ENCODE assay signal across 20 cellular contexts in genomic region chr17:82435103-82435502, GRCh38. TPM values are rescaled to one million over a fixed set of nuclear protein-coding genes. Genes with fewer than 3 reads are reported as not detected.
DNase-seq lines count a peak whose midpoint lies in the region; ATAC-seq and TF ChIP-seq lines count a peak whose summit lies in the region.
"Had no signal": no experiment of that assay in that cellular context is flagged by ENCODE, and none has a peak within 500 bp of the region (broad histone marks: within the 10 kb centered on the region; RNA-seq: fewer than 3 reads in every experiment).

No MANE protein-coding gene starts in this region.

- H3K4me1 ChIP-seq in osteoblast (ENCODE audit: insufficient read depth, low read length): no peaks in the 10 kb centered on the region
- H3K4me1 ChIP-seq: lower lobe of right lung, psoas muscle had no signal

- H3K27ac Mint-ChIP-seq in activated CD4-positive, alpha-beta T cell treated with anti-CD3 and anti-CD28 coated beads, Interleukin-2, amount 10 ng/mL, durations not matched to agents 7 days and 5 days: peak overlapping the region; percentile 31
- H3K27ac Mint-ChIP-seq in IgD-negative memory B cell: peak overlapping the region in 2 of 3 donors; percentile 76 to 89
- H3K27ac Mint-ChIP-seq: activated naive CD4-positive, alpha-beta T cell treated with anti-CD3 and anti-CD28 coated beads for 36 hours; CD14-positive monocyte had no signal

- TF ChIP-seq CTCF in choroid plexus epithelial cell (conservative IDR thresholded peaks at IDR 0.05; ENCODE audit: low read depth, low read length) (no peak), osteoblast (IDR thresholded peaks at IDR 0.05; ENCODE audit: extremely low read depth, low read depth, low read length) (no peak), dorsolateral prefrontal cortex (IDR thresholded peaks at IDR 0.05 in 54 of 56, conservative IDR thresholded peaks at IDR 0.05 in 2 of 56; ENCODE audit: low read depth in 1 of 56, partially characterized antibody in 56 of 56) (no peak)

- peaks cover 20% of the 10 kb centered on the region for H3K4me1 Mint-ChIP-seq in activated CD4-positive, alpha-beta T cell treated with anti-CD3 and anti-CD28 coated beads, Interleukin-2, amount 10 ng/mL, durations not matched to agents 7 days and 5 days
- peaks cover 11 to 12% (median 11%) of the 10 kb centered on the region in 3 donors for H3K4me1 Mint-ChIP-seq in IgD-negative memory B cell

- H3K9me3 ChIP-seq in osteoblast (ENCODE audit: low read depth, low read length): no peaks in the 10 kb centered on the region
- H3K9me3 ChIP-seq: esophagus squamous epithelium, lower lobe of right lung, psoas muscle, thyroid gland had no signal

- intact Hi-C loops in dorsolateral prefrontal cortex (cut with DNase I): no loop called here

- DNase-seq in activated CD4-positive, alpha-beta T cell treated with anti-CD3 and anti-CD28 coated beads, Interleukin-2, amount 10 ng/mL, durations not matched to agents 7 days and 5 days: no peak
- no peak for DNase-seq in activated CD4-positive, alpha-beta T cell treated with anti-CD3 and anti-CD28 coated beads, Interleukin-2, amount 50 U/mL, for 48 hours
- DNase-seq in choroid plexus epithelial cell (ENCODE audit: low read depth) (peak; percentile 30), osteoblast (ENCODE audit: insufficient read length, low spot score, missing footprints) (peak; percentile 94), NOMO-1 treated with DMSO at 0.1 percent for 48 hours (lab: John Stamatoyannopoulos, UW; ENCODE audit: unreplicated experiment) (no peak), dorsolateral prefrontal cortex (no peak)
- DNase-seq: activated CD4-positive, alpha-beta T cell treated with anti-CD3 and anti-CD28 coated beads for 1 hour; activated naive CD4-positive, alpha-beta T cell treated with anti-CD3 and anti-CD28 coated beads for 36 hours; esophagus squamous epithelium; lower lobe of right lung; NCI-H2029; psoas muscle; stimulated activated CD4-positive, alpha-beta T cell treated with anti-CD3 and anti-CD28 coated beads, Interleukin-12 subunit alpha, Interleukin-12 subunit beta, amount 100 ng/mL, for 4 hours; thyroid gland had no signal

- H4K20me1 ChIP-seq in osteoblast (ENCODE audit: insufficient read depth, low read length): peaks cover 3% of the 10 kb centered on the region

- H3K4me2 ChIP-seq in osteoblast (ENCODE audit: insufficient read depth, low read length): no peak overlapping the region

- H3K4me3 Mint-ChIP-seq in activated CD4-positive, alpha-beta T cell treated with anti-CD3 and anti-CD28 coated beads, Interleukin-2, amount 10 ng/mL, durations not matched to agents 7 days and 5 days: no peak overlapping the region
- peak overlapping the region in 3 of 4 donors; percentile 50 to 66 (median 63) for H3K4me3 Mint-ChIP-seq in IgD-negative memory B cell
- H3K4me3 Mint-ChIP-seq: activated naive CD4-positive, alpha-beta T cell treated with anti-CD3 and anti-CD28 coated beads for 36 hours; CD14-positive monocyte had no signal

- POLR2A ChIA-PET in activated CD4-positive, alpha-beta T cell treated with anti-CD3 and anti-CD28 coated beads, Interleukin-2, amount 10 ng/mL, durations not matched to agents 7 days and 5 days (lab: Charles Lee): no interaction called here

- H3K36me3 ChIP-seq in osteoblast (ENCODE audit: insufficient read depth, low read length): no peaks in the 10 kb centered on the region
- H3K36me3 ChIP-seq: thyroid gland had no signal

- no peaks in the 10 kb centered on the region for H3K79me2 ChIP-seq in osteoblast (ENCODE audit: insufficient read depth, low read length)

- H3K9me3 Mint-ChIP-seq in activated CD4-positive, alpha-beta T cell treated with anti-CD3 and anti-CD28 coated beads, Interleukin-2, amount 10 ng/mL, durations not matched to agents 7 days and 5 days: no peaks in the 10 kb centered on the region
- H3K9me3 Mint-ChIP-seq in IgD-negative memory B cell: no peaks in the 10 kb centered on the region
- H3K9me3 Mint-ChIP-seq: activated naive CD4-positive, alpha-beta T cell treated with anti-CD3 and anti-CD28 coated beads for 36 hours; CD14-positive monocyte; naive thymus-derived CD8-positive, alpha-beta T cell had no signal

- CTCF ChIA-PET in activated CD4-positive, alpha-beta T cell treated with anti-CD3 and anti-CD28 coated beads, Interleukin-2, amount 10 ng/mL, durations not matched to agents 7 days and 5 days (lab: Charles Lee): interaction anchor here (1.7 to 2.1 kb wide), 2 partner anchors 12 to 14 kb away, joined by 4 to 6 read pairs; no protein-coding TSS in a partner anchor

- H3K27me3 ChIP-seq in osteoblast (ENCODE audit: insufficient read depth, low read length) (no peaks in the 10 kb centered on the region), dorsolateral prefrontal cortex (no peaks in the 10 kb centered on the region)
- H3K27me3 ChIP-seq: esophagus squamous epithelium, thyroid gland had no signal

- H3K36me3 Mint-ChIP-seq in activated CD4-positive, alpha-beta T cell treated with anti-CD3 and anti-CD28 coated beads, Interleukin-2, amount 10 ng/mL, durations not matched to agents 7 days and 5 days (ENCODE audit: low read depth): peaks cover 13% of the 10 kb centered on the region
- no peaks in the 10 kb centered on the region for H3K36me3 Mint-ChIP-seq in IgD-negative memory B cell

- no peak overlapping the region for H3K27ac ChIP-seq in osteoblast (ENCODE audit: low read depth, low read length)
- no peak overlapping the region for H3K27ac ChIP-seq in dorsolateral prefrontal cortex
- H3K27ac ChIP-seq: 22Rv1, esophagus squamous epithelium, lower lobe of right lung, psoas muscle had no signal

- no peak overlapping the region for H3K4me3 ChIP-seq in choroid plexus epithelial cell (ENCODE audit: low read depth, low read length)
- H3K4me3 ChIP-seq in osteoblast (ENCODE audit: insufficient read depth, low read length): no peak overlapping the region
- H3K4me3 ChIP-seq in dorsolateral prefrontal cortex: no peak overlapping the region
- H3K4me3 ChIP-seq: esophagus squamous epithelium, lower lobe of right lung, psoas muscle, thyroid gland had no signal

- no peak for ATAC-seq in HG03280 (IDR thresholded peaks at IDR 0.05; ENCODE audit: unreplicated experiment)
- ATAC-seq: lower lobe of right lung; naive thymus-derived CD8-positive, alpha-beta T cell; psoas muscle; Right ventricle myocardium inferior had no signal

- H2AFZ ChIP-seq in osteoblast (ENCODE audit: low read length): no peak overlapping the region

- no peaks in the 10 kb centered on the region for H3K27me3 Mint-ChIP-seq in activated CD4-positive, alpha-beta T cell treated with anti-CD3 and anti-CD28 coated beads, Interleukin-2, amount 10 ng/mL, durations not matched to agents 7 days and 5 days
- H3K27me3 Mint-ChIP-seq in IgD-negative memory B cell: no peaks in the 10 kb centered on the region
- H3K27me3 Mint-ChIP-seq: naive thymus-derived CD8-positive, alpha-beta T cell had no signal

RNA-seq across cellular contexts. Expression of gene CYBC1, which starts 15.4 kb away (rescaled TPM):
- total RNA-seq in activated CD4-positive, alpha-beta T cell treated with anti-CD3 and anti-CD28 coated beads, Interleukin-2, amount 10 ng/mL, durations not matched to agents 7 days and 5 days: 100 to 1,000 TPM; 300 to 324 TPM
- 266 TPM for polyA plus RNA-seq in IgD-negative memory B cell
- 72.4 and 75.1 TPM in 2 replicates for total RNA-seq in osteoblast
- total RNA-seq in dorsolateral prefrontal cortex: 100 to 1,000 TPM in 8 of 120 experiments, 10 to 100 TPM in 112; 40.3 to 149 (median 70.2) TPM

RNA-seq across cellular contexts. Expression of gene OGFOD3, which starts 16.7 kb away (rescaled TPM):
- total RNA-seq in activated CD4-positive, alpha-beta T cell treated with anti-CD3 and anti-CD28 coated beads, Interleukin-2, amount 10 ng/mL, durations not matched to agents 7 days and 5 days: 10 to 100 TPM; 23.8 to 28.0 TPM
- polyA plus RNA-seq in IgD-negative memory B cell: 33.2 TPM
- 25.3 and 27.4 TPM in 2 replicates for total RNA-seq in osteoblast
- 10 to 100 TPM; 20.4 to 48.6 (median 30.7) TPM for total RNA-seq in dorsolateral prefrontal cortex

RNA-seq across cellular contexts. Expression of gene HEXD, which starts 17.0 kb away (rescaled TPM):
- 10 to 100 TPM; 65.5 to 70.2 TPM for total RNA-seq in activated CD4-positive, alpha-beta T cell treated with anti-CD3 and anti-CD28 coated beads, Interleukin-2, amount 10 ng/mL, durations not matched to agents 7 days and 5 days
- polyA plus RNA-seq in IgD-negative memory B cell: 23.2 TPM
- total RNA-seq in osteoblast: 13.0 and 20.3 TPM in 2 replicates
- total RNA-seq in dorsolateral prefrontal cortex: 10 to 100 TPM; 15.3 to 59.1 (median 29.4) TPM

RNA-seq across cellular contexts. Expression of gene NARF, which starts 23.4 kb away (rescaled TPM):
- total RNA-seq in activated CD4-positive, alpha-beta T cell treated with anti-CD3 and anti-CD28 coated beads, Interleukin-2, amount 10 ng/mL, durations not matched to agents 7 days and 5 days: 100 to 1,000 TPM; 105 to 117 TPM
- polyA plus RNA-seq in IgD-negative memory B cell: 76.2 TPM
- total RNA-seq in osteoblast: 34.4 and 36.8 TPM in 2 replicates
- total RNA-seq in dorsolateral prefrontal cortex: 100 to 1,000 TPM in 13 of 120 experiments, 10 to 100 TPM in 107; 56.4 to 136 (median 81.0) TPM

Comparison
In these comparisons a context has a peak if more than half of its experiments do, and no peak if none do; other contexts are left out.
1. DNase-seq: peak in choroid plexus epithelial cell (single experiment) and osteoblast (single experiment); none in activated CD4-positive, alpha-beta T cell treated with anti-CD3 and anti-CD28 coated beads, Interleukin-2, amount 10 ng/mL, durations not matched to agents 7 days and 5 days (single experiment), activated CD4-positive, alpha-beta T cell treated with anti-CD3 and anti-CD28 coated beads, Interleukin-2, amount 50 U/mL, for 48 hours (0 of 2), NOMO-1 treated with DMSO at 0.1 percent for 48 hours (single experiment) and dorsolateral prefrontal cortex (0 of 10).